Comparison of ENCODE assay signal across 25 cellular contexts in the genomic region with DNA sequence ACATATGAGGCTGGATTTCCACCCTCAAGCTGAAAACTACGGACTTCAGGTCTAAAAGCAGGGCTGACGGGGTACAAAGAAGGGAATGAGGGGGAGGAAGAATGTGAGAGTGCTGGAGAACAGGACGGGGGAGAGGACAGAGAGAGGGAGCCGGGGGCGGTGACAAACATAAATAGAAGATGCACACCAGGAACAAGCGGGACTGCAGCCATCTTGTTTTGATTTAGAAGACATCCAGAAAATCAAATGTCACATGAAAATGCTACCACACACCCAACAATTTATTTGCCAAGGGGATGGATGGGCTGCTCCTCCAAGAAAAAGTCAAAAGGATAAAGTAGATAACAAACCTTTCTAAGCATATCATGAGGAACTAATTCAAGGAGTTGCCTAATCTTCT.
"Had no signal": no experiment of that assay in that cellular context is flagged by ENCODE, and none has a peak within 500 bp of the region (broad histone marks: within the 10 kb centered on the region; RNA-seq: fewer than 3 reads in every experiment).

No MANE protein-coding gene starts in this region.

- H3K27ac ChIP-seq: coronary artery, dorsolateral prefrontal cortex, esophagus muscularis mucosa, foreskin keratinocyte, gastroesophageal sphincter, heart left ventricle, hepatocyte, left lung, lower lobe of right lung had no signal

- H3K9me3 ChIP-seq: esophagus muscularis mucosa, gastroesophageal sphincter, heart left ventricle, left lung, lower lobe of right lung had no signal

- H3K4me2 ChIP-seq: hepatocyte had no signal

- DNase-seq: dermis blood vessel endothelial cell; effector CD4-positive, alpha-beta T cell; effector memory CD4-positive, alpha-beta T cell; foreskin keratinocyte; heart left ventricle; hypothalamus; immature natural killer cell; islet precursor cell; kidney; kidney glomerular epithelial cell; left colon; left lung; left ventricle myocardium superior; lower lobe of right lung; mesenchymal stem cell; midbrain; naive thymus-derived CD4-positive, alpha-beta T cell had no signal

- H3K79me2 ChIP-seq: hepatocyte had no signal

- FAIRE-seq: colon, endothelial cell of umbilical vein, frontal cortex, kidney had no signal

- H3K36me3 Mint-ChIP-seq: immature natural killer cell; naive thymus-derived CD4-positive, alpha-beta T cell had no signal

- H3K27ac Mint-ChIP-seq: immature natural killer cell had no signal

- H2AFZ ChIP-seq: hepatocyte had no signal

- H3K27me3 ChIP-seq: dorsolateral prefrontal cortex, esophagus muscularis mucosa, foreskin keratinocyte, gastroesophageal sphincter, heart left ventricle, hepatocyte, left lung had no signal

- H3K4me1 Mint-ChIP-seq: immature natural killer cell had no signal

- H3K36me3 ChIP-seq: esophagus muscularis mucosa, gastroesophageal sphincter, heart left ventricle, left lung, lower lobe of right lung had no signal

- H3K4me3 ChIP-seq: coronary artery, dorsolateral prefrontal cortex, esophagus muscularis mucosa, gastroesophageal sphincter, heart left ventricle, hepatocyte, left lung, lower lobe of right lung had no signal

- H3K4me3 Mint-ChIP-seq: immature natural killer cell; naive thymus-derived CD4-positive, alpha-beta T cell had no signal

- H3K4me1 ChIP-seq: esophagus muscularis mucosa, gastroesophageal sphincter, left lung, lower lobe of right lung had no signal

- ATAC-seq: foreskin keratinocyte; gastroesophageal sphincter; heart left ventricle; left colon; left lung; left ventricle myocardium superior; lower lobe of right lung; naive thymus-derived CD4-positive, alpha-beta T cell had no signal
